1 cellular context compared by ENCODE assay signal in the genomic region with DNA sequence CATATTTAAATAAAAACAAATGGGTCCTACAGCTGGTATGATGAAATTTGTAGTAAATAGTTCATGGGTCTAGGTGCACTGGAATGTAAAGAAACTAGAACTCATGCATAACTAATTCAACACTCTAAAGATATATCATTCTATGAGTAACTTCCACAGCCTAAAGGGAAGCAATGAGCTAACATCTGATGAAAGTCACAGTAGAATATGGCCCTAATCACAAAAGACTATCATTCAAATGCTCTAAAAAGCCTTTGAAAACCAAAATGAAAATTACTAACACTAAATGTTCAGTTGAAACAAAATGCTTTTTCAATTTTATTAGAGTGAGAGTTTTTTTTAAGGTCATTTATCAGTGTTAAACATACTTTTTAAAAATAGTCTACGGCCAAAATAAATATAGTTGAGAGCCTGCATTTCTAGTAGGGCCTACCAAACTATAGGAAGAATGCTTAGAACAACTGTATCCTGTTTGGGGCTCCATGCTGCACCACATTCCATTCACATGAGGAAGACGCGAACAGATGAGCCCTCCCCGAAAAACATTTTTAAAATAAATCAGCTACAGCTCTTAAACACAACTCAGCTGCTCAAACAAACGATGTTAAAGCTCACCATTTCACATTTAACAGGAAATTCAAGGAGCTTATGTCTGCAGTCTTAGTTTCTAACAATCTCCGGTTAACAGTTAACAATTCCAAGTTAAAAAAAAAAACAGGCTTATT.
TF ChIP-seq lines count a peak whose summit lies in the region.

No MANE protein-coding gene starts in this region.

TF ChIP-seq in HepG2, 621 proteins besides CTCF, POLR2A, EP300 and RAD21 (continued from another document):
- TF ChIP-seq, protein P1, sequence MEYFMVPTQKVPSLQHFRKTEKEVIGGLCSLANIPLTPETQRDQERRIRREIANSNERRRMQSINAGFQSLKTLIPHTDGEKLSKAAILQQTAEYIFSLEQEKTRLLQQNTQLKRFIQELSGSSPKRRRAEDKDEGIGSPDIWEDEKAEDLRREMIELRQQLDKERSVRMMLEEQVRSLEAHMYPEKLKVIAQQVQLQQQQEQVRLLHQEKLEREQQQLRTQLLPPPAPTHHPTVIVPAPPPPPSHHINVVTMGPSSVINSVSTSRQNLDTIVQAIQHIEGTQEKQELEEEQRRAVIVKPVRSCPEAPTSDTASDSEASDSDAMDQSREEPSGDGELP (IDR thresholded peaks at IDR 0.05; ENCODE audit: borderline replicate concordance, low read depth), result 0 out of 2 replicates have a peak, but pooled peaks have one; percentile 20
- TF ChIP-seq NR1H2 (CRISPR knock-in tag; IDR thresholded peaks at IDR 0.05; ENCODE audit: borderline replicate concordance, low read depth) (no peak), ZNF816 (CRISPR knock-in tag; IDR thresholded peaks at IDR 0.05; ENCODE audit: borderline replicate concordance) (no peak)
